ENCODE assay signal across 8 cellular contexts in the genomic region with DNA sequence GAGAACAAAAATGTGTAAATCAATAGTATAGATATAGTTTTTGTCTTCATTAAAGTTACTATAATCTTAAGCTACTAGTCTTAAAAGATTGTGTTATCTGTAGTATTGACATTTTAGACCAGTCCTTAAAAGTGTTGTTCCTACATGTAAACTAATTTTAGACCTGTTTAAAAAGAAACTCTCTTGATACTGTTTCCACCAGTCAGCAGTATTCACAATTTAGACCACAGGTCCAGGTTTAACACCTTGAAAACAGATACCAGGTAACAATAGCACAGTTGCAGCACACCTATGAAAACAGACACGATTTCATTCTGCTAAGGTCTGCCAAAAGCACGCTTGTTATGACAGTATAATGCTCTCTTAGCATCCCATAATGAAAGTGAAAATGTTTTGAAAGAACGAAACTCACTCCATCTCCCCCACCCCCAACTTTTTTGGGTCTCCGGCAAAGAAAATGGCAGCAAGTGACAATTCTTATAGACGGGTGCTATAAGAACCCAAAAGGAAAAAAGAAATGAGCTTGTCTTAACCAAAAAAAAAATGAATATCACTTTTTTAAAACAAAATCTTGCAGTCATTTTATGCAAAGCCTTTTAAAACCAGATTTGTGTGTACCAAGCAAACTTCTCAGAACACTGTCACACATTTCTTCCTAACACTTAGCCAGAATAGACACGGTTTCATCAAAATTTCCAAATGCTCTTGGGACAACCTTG. TPM values are rescaled to one million over a fixed set of nuclear protein-coding genes. Genes with fewer than 3 reads are reported as not detected.
A peak's percentile ranks its signal among the peaks of the same experiment; 100 is the strongest.
DNase-seq lines count a peak whose midpoint lies in the region; ATAC-seq and TF ChIP-seq lines count a peak whose summit lies in the region.

No MANE protein-coding gene starts in this region.

- H3K27me3 ChIP-seq in spleen (replicated peaks in 1 of 7): no peaks in the 10 kb centered on the region

- intact Hi-C loops in spleen (cut with DNase I; ENCODE audit: low total_unique reads): no loop called here

- no peaks in the 10 kb centered on the region for H3K9me3 ChIP-seq in spleen

- DNase-seq in NCI-H2029 (lab: John Stamatoyannopoulos, UW): peak; percentile 63
- DNase-seq in coronary artery (ENCODE audit: low spot score): no peak
- DNase-seq in spleen: no peak
- no peak for DNase-seq in NCI-H187 (lab: John Stamatoyannopoulos, UW)
- no peak for DNase-seq in GF-D8 (lab: John Stamatoyannopoulos, UW)
- DNase-seq in DMS153 treated with DMSO at 0.1 percent for 48 hours (lab: John Stamatoyannopoulos, UW; ENCODE audit: unreplicated experiment): no peak
- no peak for DNase-seq in HCEC 1CT

- TF ChIP-seq CTCF in coronary artery (IDR thresholded peaks at IDR 0.05) (no peak), spleen (IDR thresholded peaks at IDR 0.05 in 8 of 11, conservative IDR thresholded peaks at IDR 0.05 in 3 of 11) (no peak)

- peak; percentile 50 for ATAC-seq in GM18873 (IDR thresholded peaks at IDR 0.05; ENCODE audit: low FRiP score, unreplicated experiment)

- H3K36me3 ChIP-seq in spleen: peaks cover 0 to 8% (median 0%) of the 10 kb centered on the region in 6 donors

- 4 to 9% (median 8%) methylated on average over 6 of the region's 6 CpGs for WGBS in spleen, 5 donors

- peaks cover 6 to 70% (median 60%) of the 10 kb centered on the region in 6 donors for H3K4me1 ChIP-seq in spleen

- H3K27ac ChIP-seq in coronary artery (no peak overlapping the region), spleen (peak overlapping the region; percentile 19 to 96 (median 89))

- H3K4me3 ChIP-seq in coronary artery (peak overlapping the region; percentile 99), spleen (peak overlapping the region; percentile 45 to 93 (median 78))

- no peak for TF ChIP-seq POLR2A in spleen (IDR thresholded peaks at IDR 0.05)

RNA-seq across cellular contexts. Expression of gene EIF4E3, which starts 1.6 kb away (rescaled TPM):
- 10 to 100 TPM; 35.1 to 52.3 (median 37.8) TPM for total RNA-seq in spleen
- polyA plus RNA-seq in spleen: 10 to 100 TPM in 1 of 3 donors, 1 to 10 TPM in 2; 5.0 to 13.9 (median 5.8) TPM

RNA-seq across cellular contexts. Expression of gene GPR27, which starts 30.0 kb away (rescaled TPM):
- total RNA-seq in spleen: 10 to 100 TPM in 3 of 7 donors, 1 to 10 TPM in 4; 4.6 to 15.3 (median 7.3) TPM
- polyA plus RNA-seq in spleen: 1 to 10 TPM in 1 of 3 donors, under 1 TPM in 2; 0.37 to 1.6 (median 0.71) TPM

Comparison
In these comparisons a context has a peak if more than half of its experiments do, and no peak if none do; other contexts are left out.
1. H3K27ac ChIP-seq: peak in spleen (8 of 8); none in coronary artery (0 of 2).